In the genomic region with DNA sequence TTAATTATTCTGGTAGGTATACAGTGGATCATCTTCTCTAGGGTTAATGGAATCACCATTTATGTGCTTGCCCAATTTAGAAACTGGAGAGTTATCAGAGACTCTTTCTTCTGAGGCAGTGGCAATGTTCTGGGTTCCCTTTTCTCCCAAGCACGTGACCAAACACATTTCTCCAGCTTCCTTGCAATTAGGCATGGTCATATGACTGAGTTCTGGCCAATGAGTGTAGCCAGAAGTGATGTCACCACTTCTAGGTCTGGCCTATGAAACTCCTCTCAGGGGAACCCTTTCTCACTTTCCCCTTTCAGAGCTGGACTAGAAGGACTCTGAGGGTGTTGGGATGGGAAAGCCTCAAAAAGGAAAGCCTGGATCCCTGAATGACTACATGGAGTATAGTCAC, we compare ENCODE assay signal across 28 cellular contexts.
"Had no signal": no experiment of that assay in that cellular context is flagged by ENCODE, and none has a peak within 500 bp of the region (broad histone marks: within the 10 kb centered on the region; RNA-seq: fewer than 3 reads in every experiment).

No MANE protein-coding gene starts in this region.

- H3K27me3 Mint-ChIP-seq: activated CD4-positive, alpha-beta memory T cell treated with anti-CD3 and anti-CD28 coated beads, Interleukin-2, amount 10 ng/mL, durations not matched to agents 7 days and 5 days; activated CD4-positive, alpha-beta T cell treated with anti-CD3 and anti-CD28 coated beads, Interleukin-2, amount 10 ng/mL, durations not matched to agents 7 days and 5 days; dendritic cell treated with granulocyte-macrophage colony-stimulating factor and Interleukin-4, amounts not matched to agents 40 ng/mL and 50 ng/mL, for 4 days had no signal

- DNase-seq: activated CD4-positive, alpha-beta memory T cell treated with anti-CD3 and anti-CD28 coated beads, Interleukin-2, amount 10 ng/mL, durations not matched to agents 7 days and 5 days; activated CD4-positive, alpha-beta T cell treated with anti-CD3 and anti-CD28 coated beads for 1 hour; activated CD4-positive, alpha-beta T cell treated with anti-CD3 and anti-CD28 coated beads for 4 hours; activated CD4-positive, alpha-beta T cell treated with anti-CD3 and anti-CD28 coated beads, Interleukin-2, amount 10 ng/mL, durations not matched to agents 7 days and 5 days; activated CD4-positive, alpha-beta T cell treated with anti-CD3 and anti-CD28 coated beads, Interleukin-2, amount 50 U/mL, for 4 hours; activated CD8-positive, alpha-beta memory T cell treated with anti-CD3 and anti-CD28 coated beads, Interleukin-2, amount 50 U/mL, for 48 hours; activated gamma-delta T cell treated with Interleukin-2 at 50 U/mL for 16 hours; activated naive CD4-positive, alpha-beta T cell treated with anti-CD3 and anti-CD28 coated beads, Interleukin-2, amount 50 U/mL, for 16 hours; activated naive CD4-positive, alpha-beta T cell treated with Interleukin-2 at 50 U/mL for 16 hours; activated T-cell treated with anti-CD3 and anti-CD28 coated beads for 4 hours; activated T-cell treated with anti-CD3 and anti-CD28 coated beads, Interleukin-2, amount 50 U/mL, for 24 hours; activated T-cell treated with anti-CD3 and anti-CD28 coated beads, Interleukin-2, amount 50 U/mL, for 72 hours; amniotic stem cell; anterior cingulate cortex; brain microvascular endothelial cell; dorsolateral prefrontal cortex; effector memory CD8-positive, alpha-beta T cell; erythroblast; foreskin keratinocyte; gastrocnemius medialis; glutamatergic neuron; heart left ventricle; T-helper 2 cell had no signal

- H3K9me3 Mint-ChIP-seq: activated CD4-positive, alpha-beta memory T cell treated with anti-CD3 and anti-CD28 coated beads, Interleukin-2, amount 10 ng/mL, durations not matched to agents 7 days and 5 days; activated CD4-positive, alpha-beta T cell treated with anti-CD3 and anti-CD28 coated beads, Interleukin-2, amount 10 ng/mL, durations not matched to agents 7 days and 5 days; activated T-cell treated with anti-CD3 and anti-CD28 coated beads, Interleukin-2, amount 50 U/mL, for 72 hours; central memory CD8-positive, alpha-beta T cell; dendritic cell treated with granulocyte-macrophage colony-stimulating factor and Interleukin-4, amounts not matched to agents 40 ng/mL and 50 ng/mL, for 4 days had no signal

- H3K36me3 ChIP-seq: brain microvascular endothelial cell, esophagus muscularis mucosa, gastrocnemius medialis, heart left ventricle had no signal

- H3K36me3 Mint-ChIP-seq: activated naive CD8-positive, alpha-beta T cell had no signal

- H3K27ac Mint-ChIP-seq: activated CD4-positive, alpha-beta memory T cell treated with anti-CD3 and anti-CD28 coated beads, Interleukin-2, amount 10 ng/mL, durations not matched to agents 7 days and 5 days; activated CD4-positive, alpha-beta T cell treated with anti-CD3 and anti-CD28 coated beads, Interleukin-2, amount 10 ng/mL, durations not matched to agents 7 days and 5 days; activated naive CD8-positive, alpha-beta T cell; activated T-cell treated with anti-CD3 and anti-CD28 coated beads, Interleukin-2, amount 50 U/mL, for 24 hours; activated T-cell treated with anti-CD3 and anti-CD28 coated beads, Interleukin-2, amount 50 U/mL, for 72 hours; dendritic cell treated with granulocyte-macrophage colony-stimulating factor and Interleukin-4, amounts not matched to agents 40 ng/mL and 50 ng/mL, for 4 days; effector memory CD8-positive, alpha-beta T cell had no signal

- H3K4me3 Mint-ChIP-seq: activated CD4-positive, alpha-beta memory T cell treated with anti-CD3 and anti-CD28 coated beads, Interleukin-2, amount 10 ng/mL, durations not matched to agents 7 days and 5 days; activated CD4-positive, alpha-beta T cell treated with anti-CD3 and anti-CD28 coated beads, Interleukin-2, amount 10 ng/mL, durations not matched to agents 7 days and 5 days; activated naive CD8-positive, alpha-beta T cell; activated T-cell treated with anti-CD3 and anti-CD28 coated beads, Interleukin-2, amount 50 U/mL, for 24 hours; activated T-cell treated with anti-CD3 and anti-CD28 coated beads, Interleukin-2, amount 50 U/mL, for 72 hours; central memory CD8-positive, alpha-beta T cell; dendritic cell treated with granulocyte-macrophage colony-stimulating factor and Interleukin-4, amounts not matched to agents 40 ng/mL and 50 ng/mL, for 4 days; effector memory CD8-positive, alpha-beta T cell had no signal

- H3K4me1 ChIP-seq: esophagus muscularis mucosa, foreskin keratinocyte, gastrocnemius medialis, heart left ventricle had no signal

- H3K4me3 ChIP-seq: coronary artery, dorsolateral prefrontal cortex, esophagus muscularis mucosa, gastrocnemius medialis, heart left ventricle had no signal

- H3K27ac ChIP-seq: brain microvascular endothelial cell, coronary artery, dorsolateral prefrontal cortex, esophagus muscularis mucosa, foreskin keratinocyte, gastrocnemius medialis, heart left ventricle had no signal

- H3K4me1 Mint-ChIP-seq: activated CD4-positive, alpha-beta memory T cell treated with anti-CD3 and anti-CD28 coated beads, Interleukin-2, amount 10 ng/mL, durations not matched to agents 7 days and 5 days; activated CD4-positive, alpha-beta T cell treated with anti-CD3 and anti-CD28 coated beads, Interleukin-2, amount 10 ng/mL, durations not matched to agents 7 days and 5 days; central memory CD8-positive, alpha-beta T cell had no signal

- ATAC-seq: activated T-cell treated with anti-CD3 and anti-CD28 coated beads, Interleukin-2, amount 50 U/mL, for 72 hours; effector memory CD8-positive, alpha-beta T cell; foreskin keratinocyte; gastrocnemius medialis; heart left ventricle had no signal

- H3K27me3 ChIP-seq: brain microvascular endothelial cell, foreskin keratinocyte, gastrocnemius medialis had no signal
